ENCODE assay signal across 22 cellular contexts in genomic region chr4:13413719-13414437, GRCh38.
DNase-seq lines count a peak whose midpoint lies in the region; ATAC-seq, FAIRE-seq and TF ChIP-seq lines count a peak whose summit lies in the region.
"Had no signal": no experiment of that assay in that cellular context is flagged by ENCODE, and none has a peak within 500 bp of the region (broad histone marks: within the 10 kb centered on the region; RNA-seq: fewer than 3 reads in every experiment).

No MANE protein-coding gene starts in this region.

- H3K79me2 ChIP-seq in astrocyte (ENCODE audit: insufficient read depth, low read length) = peaks cover 6% of the 10 kb centered on the region

- no peaks in the 10 kb centered on the region for H3K27me3 Mint-ChIP-seq in astrocyte (ENCODE audit: low read depth, unreplicated experiment)
- H3K27me3 Mint-ChIP-seq: activated naive CD8-positive, alpha-beta T cell treated with anti-CD3 and anti-CD28 coated beads, Interleukin-2, amount 10 ng/mL, durations not matched to agents 7 days and 5 days; memory B cell; natural killer cell treated with Interleukin-12 subunit alpha and Interleukin-12 subunit beta and Interleukin-15 and Interleukin-18, amount 100 ng/mL, for 72 hours had no signal

- 33 to 42% methylated on average over 6 of the region's 6 CpGs for WGBS in heart right ventricle, 2 donors

- H3K27ac ChIP-seq in astrocyte (ENCODE audit: low read depth, low read length) (no peak overlapping the region), heart right ventricle (peak overlapping the region in 8 of 10 donors; percentile 28 to 79 (median 62)), left lung (no peak overlapping the region)
- H3K27ac ChIP-seq: BLaER1 treated with 17β-estradiol and CSF1 and Interleukin-3, amounts not matched to agents 10 nM and 100 nM; esophagus muscularis mucosa; suprapubic skin had no signal

- DNase-seq in NCI-H446 treated with DMSO at 0.1 percent for 48 hours (lab: John Stamatoyannopoulos, UW) (peak; percentile 3), NCI-H446 (lab: John Stamatoyannopoulos, UW) (no peak), astrocyte (ENCODE audit: low read depth) (peak; percentile 25), heart right ventricle (peak in 1 of 2 donors; percentile 6), SK-N-DZ (ENCODE audit: low spot score) (no peak), left lung (no peak)
- DNase-seq: activated CD4-positive, CD25-positive, alpha-beta regulatory T cell treated with anti-CD3 and anti-CD28 coated beads, Interleukin-2, amount 50 U/mL, for 72 hours; activated naive CD8-positive, alpha-beta T cell treated with anti-CD3 and anti-CD28 coated beads, Interleukin-2, amount 10 ng/mL, durations not matched to agents 7 days and 5 days; KBM-7; MV-4-11; NCI-H2029 treated with DMSO at 0.1 percent for 48 hours; NCI-H526 treated with DMSO at 0.1 percent for 48 hours; spleen; stimulated activated CD8-positive, alpha-beta memory T cell treated with anti-CD3 and anti-CD28 coated beads, Interleukin-4, amount 100 ng/mL, for 48 hours had no signal

- H3K36me3 ChIP-seq in astrocyte (ENCODE audit: insufficient read depth, low read length) (no peaks in the 10 kb centered on the region), heart right ventricle (peaks cover 0 to 2% (median 0%) of the 10 kb centered on the region in 9 donors), left lung (no peaks in the 10 kb centered on the region)
- H3K36me3 ChIP-seq: esophagus muscularis mucosa had no signal

- peaks cover 7% of the 10 kb centered on the region for H3K4me1 Mint-ChIP-seq in astrocyte (ENCODE audit: low read depth, unreplicated experiment)

- TF ChIP-seq CTCF in astrocyte (IDR thresholded peaks at IDR 0.05; ENCODE audit: insufficient read depth, low read depth, low read length) (no peak), heart right ventricle (IDR thresholded peaks at IDR 0.05) (no peak), left lung (IDR thresholded peaks at IDR 0.05) (no peak)

- H3K4me2 ChIP-seq in astrocyte (ENCODE audit: low read length) = no peak overlapping the region
- H3K4me2 ChIP-seq: BLaER1 treated with 17β-estradiol and CSF1 and Interleukin-3, amounts not matched to agents 10 nM and 100 nM; SK-N-SH had no signal

- no peak overlapping the region for H2AFZ ChIP-seq in astrocyte (ENCODE audit: low read depth, low read length)

- no peak overlapping the region for H3K9ac ChIP-seq in astrocyte (ENCODE audit: low read length)
- H3K9ac ChIP-seq: BLaER1 treated with 17β-estradiol and CSF1 and Interleukin-3, amounts not matched to agents 10 nM and 100 nM; SK-N-SH had no signal

- intact Hi-C loops in heart right ventricle (cut with DNase I) = loop anchor here in 3 of 10 donors (10.0 kb wide), 2 partner anchors 61 to 71 kb away; partner anchors contain the start of gene RAB28 (in 1 of the 3)
- intact Hi-C loops in left lung (cut with DNase I) = no loop called here

- H3K4me3 ChIP-seq in astrocyte (ENCODE audit: insufficient read depth, low read depth, low read length) = no peak overlapping the region
- peak overlapping the region in 3 of 10 donors; percentile 4 to 10 (median 9) for H3K4me3 ChIP-seq in heart right ventricle
- H3K4me3 ChIP-seq in left lung = no peak overlapping the region
- H3K4me3 ChIP-seq: BLaER1 treated with 17β-estradiol and CSF1 and Interleukin-3, amounts not matched to agents 10 nM and 100 nM; esophagus muscularis mucosa; spleen; suprapubic skin had no signal

- peaks cover 3% of the 10 kb centered on the region for H3K9me3 Mint-ChIP-seq in astrocyte (ENCODE audit: unreplicated experiment)

- H3K9me3 ChIP-seq in astrocyte (ENCODE audit: insufficient read depth, low read depth, low read length) = no peaks in the 10 kb centered on the region
- H3K9me3 ChIP-seq in heart right ventricle = peaks cover 0 to 6% (median 0%) of the 10 kb centered on the region in 11 donors
- no peaks in the 10 kb centered on the region for H3K9me3 ChIP-seq in left lung
- H3K9me3 ChIP-seq: esophagus muscularis mucosa, SK-N-SH had no signal

- H3K36me3 Mint-ChIP-seq in astrocyte (ENCODE audit: low read depth, unreplicated experiment) = peaks cover 10% of the 10 kb centered on the region

- H3K4me1 ChIP-seq in astrocyte (ENCODE audit: insufficient read depth, low read length) (no peaks in the 10 kb centered on the region), heart right ventricle (peaks cover 0 to 47% (median 36%) of the 10 kb centered on the region in 9 donors), left lung (peaks cover 0 to 4% of the 10 kb centered on the region in 2 donors)

- H3K27me3 ChIP-seq in astrocyte (ENCODE audit: insufficient read depth, low read length) (no peaks in the 10 kb centered on the region), heart right ventricle (no peaks in the 10 kb centered on the region), left lung (no peaks in the 10 kb centered on the region)
- H3K27me3 ChIP-seq: BLaER1 treated with 17β-estradiol and CSF1 and Interleukin-3, amounts not matched to agents 10 nM and 100 nM; esophagus muscularis mucosa; spleen; suprapubic skin had no signal

- peaks cover 10% of the 10 kb centered on the region for H4K20me1 ChIP-seq in astrocyte (ENCODE audit: insufficient read depth, low read length)

- no peak overlapping the region for H3K4me3 Mint-ChIP-seq in astrocyte (ENCODE audit: unreplicated experiment)
- H3K4me3 Mint-ChIP-seq: activated naive CD8-positive, alpha-beta T cell treated with anti-CD3 and anti-CD28 coated beads, Interleukin-2, amount 10 ng/mL, durations not matched to agents 7 days and 5 days; memory B cell; natural killer cell treated with Interleukin-12 subunit alpha and Interleukin-12 subunit beta and Interleukin-15 and Interleukin-18, amount 100 ng/mL, for 72 hours had no signal

- H3K27ac Mint-ChIP-seq in astrocyte (ENCODE audit: unreplicated experiment) = no peak overlapping the region
- H3K27ac Mint-ChIP-seq: activated naive CD8-positive, alpha-beta T cell treated with anti-CD3 and anti-CD28 coated beads, Interleukin-2, amount 10 ng/mL, durations not matched to agents 7 days and 5 days; memory B cell had no signal

- ATAC-seq in heart right ventricle (peak in 7 of 8 donors; percentile 53 to 89 (median 73)), HG03025 (IDR thresholded peaks at IDR 0.05; ENCODE audit: low FRiP score, unreplicated experiment) (no peak), HG03520 (IDR thresholded peaks at IDR 0.05; ENCODE audit: unreplicated experiment) (no peak), left lung (no peak)
- ATAC-seq: natural killer cell treated with Interleukin-12 subunit alpha and Interleukin-12 subunit beta and Interleukin-15 and Interleukin-18, amount 100 ng/mL, for 72 hours had no signal

- peak; percentile 29 for FAIRE-seq in astrocyte (lab: Jason Lieb, UNC)

Comparison
In these comparisons a context has a peak if more than half of its experiments do, and no peak if none do; other contexts are left out.
1. DNase-seq: peak in NCI-H446 treated with DMSO at 0.1 percent for 48 hours (single experiment) and astrocyte (single experiment); none in NCI-H446 (0 of 2), SK-N-DZ (single experiment) and left lung (0 of 2).
2. H3K27ac ChIP-seq: peak in heart right ventricle (8 of 10); none in astrocyte (single experiment) and left lung (0 of 2).
3. ATAC-seq: peak in heart right ventricle (7 of 8); none in HG03025 (single experiment), HG03520 (single experiment) and left lung (single experiment).